22 cellular contexts compared by ENCODE assay signal in genomic region chr5:68714810-68715209, GRCh38.
A peak's percentile ranks its signal among the peaks of the same experiment; 100 is the strongest.
DNase-seq lines count a peak whose midpoint lies in the region; ATAC-seq and TF ChIP-seq lines count a peak whose summit lies in the region.
"Had no signal": no experiment of that assay in that cellular context is flagged by ENCODE, and none has a peak within 500 bp of the region (broad histone marks: within the 10 kb centered on the region; RNA-seq: fewer than 3 reads in every experiment).

No MANE protein-coding gene starts in this region.

- no peaks in the 10 kb centered on the region; the same call in 1 of the 2 replicates for H3K27me3 ChIP-seq in PC-3 (ENCODE audit: low read length)
- H3K27me3 ChIP-seq: BE2C, Peyer's patch had no signal

- no peaks in the 10 kb centered on the region for H3K36me3 Mint-ChIP-seq in activated B cell treated with CpG ODN at 0.5 μM for 24 hours (ENCODE audit: low read depth)
- H3K36me3 Mint-ChIP-seq in activated T-helper 17 cell treated with anti-CD3 and anti-CD28 coated beads, Interleukin-2, amount 50 U/mL, for 72 hours (ENCODE audit: low read depth) = no peaks in the 10 kb centered on the region
- H3K36me3 Mint-ChIP-seq: CD4-positive, CD25-positive, alpha-beta regulatory T cell had no signal

- peaks cover 44% of the 10 kb centered on the region for H3K4me1 Mint-ChIP-seq in activated B cell treated with CpG ODN at 0.5 μM for 24 hours
- H3K4me1 Mint-ChIP-seq in activated T-helper 17 cell treated with anti-CD3 and anti-CD28 coated beads, Interleukin-2, amount 50 U/mL, for 72 hours = peaks cover 14% of the 10 kb centered on the region

- H3K4me3 Mint-ChIP-seq in activated B cell treated with CpG ODN at 0.5 μM for 24 hours = no peak overlapping the region
- no peak overlapping the region for H3K4me3 Mint-ChIP-seq in activated T-helper 17 cell treated with anti-CD3 and anti-CD28 coated beads, Interleukin-2, amount 50 U/mL, for 72 hours
- H3K4me3 Mint-ChIP-seq: CD4-positive, CD25-positive, alpha-beta regulatory T cell; HFFc6 had no signal

- CTCF ChIA-PET in activated B cell treated with CpG ODN at 0.5 μM for 24 hours (lab: Charles Lee) = interaction anchor here (0.6 kb wide), 1 partner anchor 11 kb away, joined by 3 read pairs; no protein-coding TSS in a partner anchor
- CTCF ChIA-PET in PC-3 (lab: Charles Lee) = no interaction called here

- H3K27me3 Mint-ChIP-seq in activated B cell treated with CpG ODN at 0.5 μM for 24 hours = no peaks in the 10 kb centered on the region
- H3K27me3 Mint-ChIP-seq in activated T-helper 17 cell treated with anti-CD3 and anti-CD28 coated beads, Interleukin-2, amount 50 U/mL, for 72 hours = no peaks in the 10 kb centered on the region

- no peaks in the 10 kb centered on the region for H3K4me1 ChIP-seq in PC-3 (ENCODE audit: insufficient read depth, low read length)
- H3K4me1 ChIP-seq: A549, HAP-1, Peyer's patch had no signal

- no peaks in the 10 kb centered on the region for H3K36me3 ChIP-seq in PC-3 (ENCODE audit: low read depth, low read length)
- H3K36me3 ChIP-seq: BE2C, HAP-1, Peyer's patch had no signal

- TF ChIP-seq CTCF in activated B cell treated with CpG ODN at 0.5 μM for 24 hours (IDR thresholded peaks at IDR 0.05) (no peak), PC-3 (conservative IDR thresholded peaks at IDR 0.05; ENCODE audit: low read depth, low read length) (no peak)

- no peak for ATAC-seq in activated B cell treated with CpG ODN at 0.5 μM for 24 hours (ENCODE audit: low read depth)
- no peak for ATAC-seq in activated T-helper 17 cell treated with anti-CD3 and anti-CD28 coated beads, Interleukin-2, amount 50 U/mL, for 72 hours (replicated peaks)
- no peak for ATAC-seq in HG03280 (IDR thresholded peaks at IDR 0.05; ENCODE audit: unreplicated experiment)
- no peak for ATAC-seq in PC-3
- ATAC-seq: A549 had no signal

- no peaks in the 10 kb centered on the region for H3K9me2 ChIP-seq in PC-3 (replicated peaks; ENCODE audit: low read length)

- BruUV-seq in PC-3 (replicated peaks; lab: Mats Ljungman, UMichigan) = no TSS peak

- no peak overlapping the region for H3K9ac ChIP-seq in PC-3 (ENCODE audit: low read length)

- H3K9me3 Mint-ChIP-seq in activated B cell treated with CpG ODN at 0.5 μM for 24 hours = peaks cover 3% of the 10 kb centered on the region
- H3K9me3 Mint-ChIP-seq in activated T-helper 17 cell treated with anti-CD3 and anti-CD28 coated beads, Interleukin-2, amount 50 U/mL, for 72 hours = no peaks in the 10 kb centered on the region
- H3K9me3 Mint-ChIP-seq: HFFc6 had no signal

- DNase-seq in COLO829 (ENCODE audit: low spot score) (peak; percentile 56), activated B cell treated with CpG ODN at 0.5 μM for 24 hours (no peak), globus pallidus (ENCODE audit: low spot score) (peak; percentile 29), superior temporal gyrus (ENCODE audit: extremely low spot score) (peak; percentile 60), PC-3 (no peak)
- DNase-seq: BE2C; CD4-positive, CD25-positive, alpha-beta regulatory T cell; DMS53; GOT3; HFFc6; KG1; MM.1S; NCI-H1417; NCI-H1694 treated with DMSO at 0.1 percent for 48 hours; NCI-H2081; NCI-H2227 treated with DMSO at 0.1 percent for 48 hours; NCI-H526 treated with DMSO at 0.1 percent for 48 hours; Peyer's patch had no signal

- POLR2A ChIA-PET in activated B cell treated with CpG ODN at 0.5 μM for 24 hours (lab: Charles Lee) = interaction anchor here (0.6 kb wide), 1 partner anchor 16 kb away, joined by 3 read pairs; no protein-coding TSS in a partner anchor
- POLR2A ChIA-PET in PC-3 (lab: Charles Lee; ENCODE audit: unreplicated experiment) = no interaction called here

- no peak overlapping the region for H3K27ac ChIP-seq in PC-3 (ENCODE audit: low read length)
- H3K27ac ChIP-seq: A549, Peyer's patch had no signal

- peak overlapping the region; percentile 13 for H3K27ac Mint-ChIP-seq in activated B cell treated with CpG ODN at 0.5 μM for 24 hours
- H3K27ac Mint-ChIP-seq in activated T-helper 17 cell treated with anti-CD3 and anti-CD28 coated beads, Interleukin-2, amount 50 U/mL, for 72 hours = no peak overlapping the region
- H3K27ac Mint-ChIP-seq: HFFc6 had no signal

- H4K20me1 ChIP-seq in PC-3 (ENCODE audit: low read length) = no peaks in the 10 kb centered on the region

- intact Hi-C loops in activated B cell treated with CpG ODN at 0.5 μM for 24 hours (cut with micrococcal nuclease) (no loop called here), PC-3 (cut with micrococcal nuclease) (no loop called here)

- no peaks in the 10 kb centered on the region for H3F3A ChIP-seq in PC-3 (ENCODE audit: low read length, unreplicated experiment)

- no peak overlapping the region for H3K4me3 ChIP-seq in PC-3 (ENCODE audit: low read length)
- H3K4me3 ChIP-seq: A549, HAP-1, Peyer's patch had no signal

- no peaks in the 10 kb centered on the region for H3K79me2 ChIP-seq in PC-3 (ENCODE audit: low read length)

- no peak overlapping the region for H3K4me2 ChIP-seq in PC-3 (ENCODE audit: low read length)
- H3K4me2 ChIP-seq: A549 had no signal

- H3K9me3 ChIP-seq in PC-3 (ENCODE audit: low read length) = no peaks in the 10 kb centered on the region
- H3K9me3 ChIP-seq: A549, HAP-1, Peyer's patch had no signal

- H2AFZ ChIP-seq in PC-3 (ENCODE audit: low read length) = no peak overlapping the region

Comparison
In these comparisons a context has a peak if more than half of its experiments do, and no peak if none do; other contexts are left out.
1. DNase-seq: peak in COLO829 (single experiment), globus pallidus (single experiment) and superior temporal gyrus (single experiment); none in activated B cell treated with CpG ODN at 0.5 μM for 24 hours (single experiment) and PC-3 (single experiment).